Comparison of ENCODE assay signal across 21 cellular contexts in the genomic region with DNA sequence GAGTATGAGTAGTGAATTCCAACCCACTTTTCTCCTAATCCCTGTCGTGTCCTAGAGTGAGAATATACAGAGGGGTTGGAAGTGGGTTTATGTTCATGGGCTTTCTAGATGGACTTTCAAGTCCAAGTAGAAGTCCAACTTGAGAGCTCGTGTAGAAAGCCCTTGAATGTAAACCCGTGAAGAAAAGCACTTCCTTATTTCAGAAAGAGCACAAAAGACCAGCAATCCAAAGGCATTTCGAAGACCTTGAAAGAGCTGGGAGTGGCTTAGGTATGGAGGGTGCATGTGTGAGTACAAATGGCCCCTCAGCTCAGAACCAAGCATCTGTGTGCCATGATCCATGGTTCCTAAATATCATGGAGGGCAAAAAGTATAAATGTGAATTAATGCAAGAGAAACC.
DNase-seq lines count a peak whose midpoint lies in the region; ATAC-seq, FAIRE-seq and TF ChIP-seq lines count a peak whose summit lies in the region.
"Had no signal": no experiment of that assay in that cellular context is flagged by ENCODE, and none has a peak within 500 bp of the region (broad histone marks: within the 10 kb centered on the region; RNA-seq: fewer than 3 reads in every experiment).

No MANE protein-coding gene starts in this region.

- TF ChIP-seq CTCF in ascending aorta (IDR thresholded peaks at IDR 0.05) = no peak
- no peak for TF ChIP-seq CTCF in sigmoid colon (IDR thresholded peaks at IDR 0.05)

- TF ChIP-seq EP300 in sigmoid colon (IDR thresholded peaks at IDR 0.05) = no peak

- no peaks in the 10 kb centered on the region for H3K9me3 ChIP-seq in ascending aorta
- no peaks in the 10 kb centered on the region for H3K9me3 ChIP-seq in sigmoid colon
- H3K9me3 ChIP-seq: pancreas, thoracic aorta had no signal

- H3K4me3 ChIP-seq in ascending aorta (no peak overlapping the region), sigmoid colon (no peak overlapping the region)
- H3K4me3 ChIP-seq: coronary artery, pancreas, thoracic aorta had no signal

- intact Hi-C loops in ascending aorta (cut with DNase I) (no loop called here), sigmoid colon (cut with DNase I) (no loop called here)

- peaks cover 5 to 40% of the 10 kb centered on the region in 2 donors for H3K4me1 ChIP-seq in ascending aorta
- H3K4me1 ChIP-seq in sigmoid colon = peaks cover 0 to 54% (median 52%) of the 10 kb centered on the region in 4 donors

- ATAC-seq in GM19351 (IDR thresholded peaks at IDR 0.05; ENCODE audit: unreplicated experiment) = no peak
- ATAC-seq: left lobe of liver, pancreas had no signal

- H3K36me3 ChIP-seq in ascending aorta (no peaks in the 10 kb centered on the region), sigmoid colon (no peaks in the 10 kb centered on the region)
- H3K36me3 ChIP-seq: pancreas, thoracic aorta had no signal

- WGBS in sigmoid colon, 2 donors = 61 to 71% methylated on average over 4 of the region's 4 CpGs

- H3K27ac ChIP-seq in ascending aorta = peak overlapping the region; percentile 26 to 36
- peak overlapping the region in 3 of 4 donors; percentile 80 to 84 (median 82) for H3K27ac ChIP-seq in sigmoid colon

- DNase-seq in GM12891 (ENCODE audit: insufficient read length, low spot score) (no peak), NAMALWA (ENCODE audit: low spot score) (peak; percentile 30), ascending aorta (ENCODE audit: low spot score in 2 of 2) (no peak), sigmoid colon (no peak), RPMI8226 (no peak), SW480 (ENCODE audit: low spot score) (no peak), DMS153 (lab: John Stamatoyannopoulos, UW) (no peak)
- DNase-seq: activated CD4-positive, alpha-beta T cell treated with anti-CD3 and anti-CD28 coated beads for 4 hours; activated naive CD4-positive, alpha-beta T cell treated with anti-CD3 and anti-CD28 coated beads, Interleukin-2, amount 10 ng/mL, durations not matched to agents 7 days and 5 days; activated T-cell treated with anti-CD3 and anti-CD28 coated beads for 4 hours; foreskin fibroblast; GDM1; NCI-H1105 treated with DMSO at 0.1 percent for 48 hours; NCI-H2171 treated with DMSO at 0.1 percent for 48 hours; pancreas; stimulated activated CD4-positive, alpha-beta T cell treated with anti-CD3 and anti-CD28 coated beads, Interleukin-4, amount 100 ng/mL, for 24 hours had no signal

- H3K27me3 ChIP-seq in ascending aorta = no peaks in the 10 kb centered on the region
- H3K27me3 ChIP-seq in sigmoid colon = no peaks in the 10 kb centered on the region
- H3K27me3 ChIP-seq: pancreas had no signal

- peak; percentile 40 for FAIRE-seq in GM12891 (lab: Jason Lieb, UNC)
- FAIRE-seq: D721Med, pancreas had no signal

- TF ChIP-seq POLR2A in GM12891 (IDR thresholded peaks at IDR 0.05; ENCODE audit: low read depth, low read length) = no peak
- no peak for TF ChIP-seq POLR2A in sigmoid colon (IDR thresholded peaks at IDR 0.05)

TF ChIP-seq in GM12891, 5 proteins besides CTCF, POLR2A, EP300 and RAD21:
- no peak for TF ChIP-seq POLR2AphosphoS5 (IDR thresholded peaks at IDR 0.05; ENCODE audit: low read depth, low read length)
- TF ChIP-seq POU2F2 (IDR thresholded peaks at IDR 0.05; ENCODE audit: low read depth, low read length) = no peak
- TF ChIP-seq SPI1 (IDR thresholded peaks at IDR 0.05; ENCODE audit: low read depth, low read length) = peak; percentile 94
- no peak for TF ChIP-seq TAF1 (IDR thresholded peaks at IDR 0.05; ENCODE audit: low read depth, low read length)
- TF ChIP-seq PAX5 (IDR thresholded peaks at IDR 0.05; ENCODE audit: insufficient read depth, low read length, severe bottlenecking) = no peak
TF ChIP-seq in GM12891: peak in this region for 1.
